In genomic region chr13:48497669-48498068, GRCh38 we compare ENCODE assay signal across 1 cellular context.
TF ChIP-seq lines count a peak whose summit lies in the region.

No MANE protein-coding gene starts in this region.

TF ChIP-seq in GM23338, 12 proteins besides CTCF, POLR2A, EP300 and RAD21:
- TF ChIP-seq, protein P1, sequence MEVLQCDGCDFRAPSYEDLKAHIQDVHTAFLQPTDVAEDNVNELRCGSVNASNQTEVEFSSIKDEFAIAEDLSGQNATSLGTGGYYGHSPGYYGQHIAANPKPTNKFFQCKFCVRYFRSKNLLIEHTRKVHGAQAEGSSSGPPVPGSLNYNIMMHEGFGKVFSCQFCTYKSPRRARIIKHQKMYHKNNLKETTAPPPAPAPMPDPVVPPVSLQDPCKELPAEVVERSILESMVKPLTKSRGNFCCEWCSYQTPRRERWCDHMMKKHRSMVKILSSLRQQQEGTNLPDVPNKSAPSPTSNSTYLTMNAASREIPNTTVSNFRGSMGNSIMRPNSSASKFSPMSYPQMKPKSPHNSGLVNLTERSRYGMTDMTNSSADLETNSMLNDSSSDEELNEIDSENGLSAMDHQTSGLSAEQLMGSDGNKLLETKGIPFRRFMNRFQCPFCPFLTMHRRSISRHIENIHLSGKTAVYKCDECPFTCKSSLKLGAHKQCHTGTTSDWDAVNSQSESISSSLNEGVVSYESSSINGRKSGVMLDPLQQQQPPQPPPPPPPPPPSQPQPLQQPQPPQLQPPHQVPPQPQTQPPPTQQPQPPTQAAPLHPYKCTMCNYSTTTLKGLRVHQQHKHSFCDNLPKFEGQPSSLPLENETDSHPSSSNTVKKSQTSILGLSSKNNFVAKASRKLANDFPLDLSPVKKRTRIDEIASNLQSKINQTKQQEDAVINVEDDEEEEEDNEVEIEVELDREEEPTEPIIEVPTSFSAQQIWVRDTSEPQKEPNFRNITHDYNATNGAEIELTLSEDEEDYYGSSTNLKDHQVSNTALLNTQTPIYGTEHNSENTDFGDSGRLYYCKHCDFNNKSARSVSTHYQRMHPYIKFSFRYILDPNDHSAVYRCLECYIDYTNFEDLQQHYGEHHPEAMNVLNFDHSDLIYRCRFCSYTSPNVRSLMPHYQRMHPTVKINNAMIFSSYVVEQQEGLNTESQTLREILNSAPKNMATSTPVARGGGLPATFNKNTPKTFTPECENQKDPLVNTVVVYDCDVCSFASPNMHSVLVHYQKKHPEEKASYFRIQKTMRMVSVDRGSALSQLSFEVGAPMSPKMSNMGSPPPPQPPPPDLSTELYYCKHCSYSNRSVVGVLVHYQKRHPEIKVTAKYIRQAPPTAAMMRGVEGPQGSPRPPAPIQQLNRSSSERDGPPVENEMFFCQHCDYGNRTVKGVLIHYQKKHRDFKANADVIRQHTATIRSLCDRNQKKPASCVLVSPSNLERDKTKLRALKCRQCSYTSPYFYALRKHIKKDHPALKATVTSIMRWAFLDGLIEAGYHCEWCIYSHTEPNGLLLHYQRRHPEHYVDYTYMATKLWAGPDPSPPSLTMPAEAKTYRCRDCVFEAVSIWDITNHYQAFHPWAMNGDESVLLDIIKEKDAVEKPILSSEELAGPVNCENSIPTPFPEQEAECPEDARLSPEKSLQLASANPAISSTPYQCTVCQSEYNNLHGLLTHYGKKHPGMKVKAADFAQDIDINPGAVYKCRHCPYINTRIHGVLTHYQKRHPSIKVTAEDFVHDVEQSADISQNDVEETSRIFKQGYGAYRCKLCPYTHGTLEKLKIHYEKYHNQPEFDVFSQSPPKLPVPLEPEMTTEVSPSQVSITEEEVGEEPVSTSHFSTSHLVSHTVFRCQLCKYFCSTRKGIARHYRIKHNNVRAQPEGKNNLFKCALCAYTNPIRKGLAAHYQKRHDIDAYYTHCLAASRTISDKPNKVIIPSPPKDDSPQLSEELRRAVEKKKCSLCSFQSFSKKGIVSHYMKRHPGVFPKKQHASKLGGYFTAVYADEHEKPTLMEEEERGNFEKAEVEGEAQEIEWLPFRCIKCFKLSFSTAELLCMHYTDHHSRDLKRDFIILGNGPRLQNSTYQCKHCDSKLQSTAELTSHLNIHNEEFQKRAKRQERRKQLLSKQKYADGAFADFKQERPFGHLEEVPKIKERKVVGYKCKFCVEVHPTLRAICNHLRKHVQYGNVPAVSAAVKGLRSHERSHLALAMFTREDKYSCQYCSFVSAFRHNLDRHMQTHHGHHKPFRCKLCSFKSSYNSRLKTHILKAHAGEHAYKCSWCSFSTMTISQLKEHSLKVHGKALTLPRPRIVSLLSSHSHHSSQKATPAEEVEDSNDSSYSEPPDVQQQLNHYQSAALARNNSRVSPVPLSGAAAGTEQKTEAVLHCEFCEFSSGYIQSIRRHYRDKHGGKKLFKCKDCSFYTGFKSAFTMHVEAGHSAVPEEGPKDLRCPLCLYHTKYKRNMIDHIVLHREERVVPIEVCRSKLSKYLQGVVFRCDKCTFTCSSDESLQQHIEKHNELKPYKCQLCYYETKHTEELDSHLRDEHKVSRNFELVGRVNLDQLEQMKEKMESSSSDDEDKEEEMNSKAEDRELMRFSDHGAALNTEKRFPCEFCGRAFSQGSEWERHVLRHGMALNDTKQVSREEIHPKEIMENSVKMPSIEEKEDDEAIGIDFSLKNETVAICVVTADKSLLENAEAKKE (CRISPR knock-in tag; IDR thresholded peaks at IDR 0.05): no peak
- no peak for TF ChIP-seq JUNB (IDR thresholded peaks at IDR 0.05; ENCODE audit: unreplicated experiment)
- TF ChIP-seq REST (IDR thresholded peaks at IDR 0.05; ENCODE audit: unreplicated experiment): no peak
- TF ChIP-seq CREB1 (CRISPR knock-in tag; IDR thresholded peaks at IDR 0.05; ENCODE audit: low read depth): no peak
- TF ChIP-seq, protein P2, sequence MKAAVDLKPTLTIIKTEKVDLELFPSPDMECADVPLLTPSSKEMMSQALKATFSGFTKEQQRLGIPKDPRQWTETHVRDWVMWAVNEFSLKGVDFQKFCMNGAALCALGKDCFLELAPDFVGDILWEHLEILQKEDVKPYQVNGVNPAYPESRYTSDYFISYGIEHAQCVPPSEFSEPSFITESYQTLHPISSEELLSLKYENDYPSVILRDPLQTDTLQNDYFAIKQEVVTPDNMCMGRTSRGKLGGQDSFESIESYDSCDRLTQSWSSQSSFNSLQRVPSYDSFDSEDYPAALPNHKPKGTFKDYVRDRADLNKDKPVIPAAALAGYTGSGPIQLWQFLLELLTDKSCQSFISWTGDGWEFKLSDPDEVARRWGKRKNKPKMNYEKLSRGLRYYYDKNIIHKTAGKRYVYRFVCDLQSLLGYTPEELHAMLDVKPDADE (IDR thresholded peaks at IDR 0.05): no peak
- no peak for TF ChIP-seq POLR2AphosphoS5 (IDR thresholded peaks at IDR 0.05; ENCODE audit: low read depth)
- TF ChIP-seq ZNF331 (CRISPR knock-in tag; IDR thresholded peaks at IDR 0.05; ENCODE audit: low read depth): no peak
- TF ChIP-seq NANOG (IDR thresholded peaks at IDR 0.05; ENCODE audit: borderline replicate concordance): no peak
- no peak for TF ChIP-seq ZNF114 (CRISPR knock-in tag; IDR thresholded peaks at IDR 0.05)
- TF ChIP-seq STAT1 (IDR thresholded peaks at IDR 0.05; ENCODE audit: unreplicated experiment): no peak
- TF ChIP-seq EZH2 (IDR thresholded peaks at IDR 0.05; ENCODE audit: low read depth, unreplicated experiment): no peak
- TF ChIP-seq EZH2phosphoT487 (IDR thresholded peaks at IDR 0.05; ENCODE audit: unreplicated experiment): no peak
TF ChIP-seq in GM23338: peak in this region for 0.
